ENCODE assay signal across 1 cellular context in genomic region chr7:150367677-150368097, GRCh38.
TF ChIP-seq lines count a peak whose summit lies in the region.

No MANE protein-coding gene starts in this region.

TF ChIP-seq in SK-N-SH, 30 proteins besides CTCF, POLR2A, EP300 and RAD21 (continued from another document):
- TF ChIP-seq IRF3 (IDR thresholded peaks at IDR 0.05; ENCODE audit: low read depth, low read length) (no peak), FOSL2 (IDR thresholded peaks at IDR 0.05; ENCODE audit: borderline replicate concordance, low read depth) (peak; percentile 23; the same call in 1 of the 2 replicates)
